16 cellular contexts compared by ENCODE assay signal in genomic region chr12:114612062-114612461, GRCh38.
DNase-seq lines count a peak whose midpoint lies in the region; ATAC-seq and TF ChIP-seq lines count a peak whose summit lies in the region.
"Had no signal": no experiment of that assay in that cellular context is flagged by ENCODE, and none has a peak within 500 bp of the region (broad histone marks: within the 10 kb centered on the region; RNA-seq: fewer than 3 reads in every experiment).

No MANE protein-coding gene starts in this region.

- no peak overlapping the region for H3K27ac ChIP-seq in endodermal cell (ENCODE audit: low read depth, low read length)
- H3K27ac ChIP-seq in liver (ENCODE audit: low read depth in 1 of 2, low read length in 2 of 2), result peak overlapping the region; percentile 56 to 66
- H3K27ac ChIP-seq: BLaER1 had no signal

- DNase-seq in Caco-2, result no peak
- DNase-seq in endodermal cell, result peak; percentile 34
- DNase-seq in type B pancreatic cell (ENCODE audit: extremely low spot score, unreplicated experiment), result no peak
- DNase-seq in NCI-H2171 (lab: John Stamatoyannopoulos, UW), result no peak
- DNase-seq in activated effector memory CD4-positive, alpha-beta T cell treated with Interleukin-2 at 50 U/mL for 16 hours, result no peak
- no peak for DNase-seq in activated T-cell treated with anti-CD3 and anti-CD28 coated beads, Interleukin-2, amount 50 U/mL, for 1 hour
- DNase-seq: CD8-positive, alpha-beta T cell; DMS 273 treated with DMSO at 0.1 percent for 48 hours; DND-41; EL; H9 had no signal

- TF ChIP-seq CTCF in Caco-2 (IDR thresholded peaks at IDR 0.05; ENCODE audit: insufficient read depth in 1 of 2, low read depth in 1 of 2, low read length in 1 of 2, severe bottlenecking in 1 of 2, unreplicated experiment in 1 of 2) (no peak), endodermal cell (conservative IDR thresholded peaks at IDR 0.05) (no peak), liver (IDR thresholded peaks at IDR 0.05; ENCODE audit: low read depth, low read length, missing input control) (no peak), type B pancreatic cell (conservative IDR thresholded peaks at IDR 0.05) (no peak)

- H3K4me3 ChIP-seq in Caco-2 (ENCODE audit: low read depth, low read length) (no peak overlapping the region), endodermal cell (ENCODE audit: low read length) (no peak overlapping the region), liver (ENCODE audit: low read depth in 1 of 3, low read length in 3 of 3) (no peak overlapping the region)
- H3K4me3 ChIP-seq: BLaER1, GM12878, K562 had no signal

- no peaks in the 10 kb centered on the region for H3K9me3 Mint-ChIP-seq in Caco-2 (ENCODE audit: unreplicated experiment)
- H3K9me3 Mint-ChIP-seq in endodermal cell, result peaks cover 9% of the 10 kb centered on the region
- H3K9me3 Mint-ChIP-seq in type B pancreatic cell, result no peaks in the 10 kb centered on the region

- H3K4me1 Mint-ChIP-seq in Caco-2 (ENCODE audit: low read depth, unreplicated experiment) (peaks cover 11% of the 10 kb centered on the region), endodermal cell (peaks cover 10% of the 10 kb centered on the region), type B pancreatic cell (ENCODE audit: unreplicated experiment) (peaks cover 12% of the 10 kb centered on the region)
- H3K4me1 Mint-ChIP-seq: H9 had no signal

- H3K36me3 ChIP-seq in Caco-2 (ENCODE audit: control insufficient read depth, insufficient read depth, low read length) (no peaks in the 10 kb centered on the region), endodermal cell (ENCODE audit: control insufficient read depth, insufficient read depth, low read length) (no peaks in the 10 kb centered on the region), liver (ENCODE audit: control insufficient read depth in 4 of 4, insufficient read depth in 3 of 4, low read depth in 1 of 4, low read length in 3 of 4) (no peaks in the 10 kb centered on the region)
- H3K36me3 ChIP-seq: BLaER1 had no signal

- H3K36me3 Mint-ChIP-seq in Caco-2 (ENCODE audit: insufficient read depth, unreplicated experiment) (no peaks in the 10 kb centered on the region), endodermal cell (ENCODE audit: low read depth) (no peaks in the 10 kb centered on the region), type B pancreatic cell (no peaks in the 10 kb centered on the region)
- H3K36me3 Mint-ChIP-seq: CD8-positive, alpha-beta T cell had no signal

- WGBS in endodermal cell (ENCODE audit: insufficient coverage in 1 of 2, insufficient read length in 1 of 2), 2 experiments, result 89 to 92% methylated on average over 2 to 6 of the region's 6 CpGs
- WGBS in liver, result 83% methylated on average over 6 of the region's 6 CpGs

- no TSS peak for BruUV-seq in Caco-2 (replicated peaks; lab: Mats Ljungman, UMichigan)

- H3K9ac ChIP-seq in endodermal cell (ENCODE audit: extremely low read depth, low read length, poor library complexity, severe bottlenecking) (no peak overlapping the region), liver (ENCODE audit: low read depth in 1 of 2, low read length in 2 of 2) (no peak overlapping the region)
- H3K9ac ChIP-seq: BLaER1 had no signal

- POLR2A ChIA-PET in Caco-2 (lab: Charles Lee), result interaction anchor here (0.9 to 1.1 kb wide), 3 partner anchors 12 to 72 kb away, joined by 3 to 9 read pairs (median 6); partner anchors contain the start of gene TBX3

- peak overlapping the region; percentile 19 for H3K4me3 Mint-ChIP-seq in Caco-2 (ENCODE audit: unreplicated experiment)
- no peak overlapping the region for H3K4me3 Mint-ChIP-seq in endodermal cell
- H3K4me3 Mint-ChIP-seq in type B pancreatic cell, result peak overlapping the region; percentile 28
- H3K4me3 Mint-ChIP-seq: CD8-positive, alpha-beta T cell; H9 had no signal

- CTCF ChIA-PET in Caco-2 (lab: Charles Lee), result interaction anchor here (0.6 to 1.5 kb wide), 12 partner anchors 10 to 935 kb away, joined by 3 to 16 read pairs (median 6); partner anchors contain the start of gene TBX3

- H3K9me3 ChIP-seq in Caco-2 (no peaks in the 10 kb centered on the region), endodermal cell (ENCODE audit: control insufficient read depth, low read length) (peaks cover 4% of the 10 kb centered on the region), liver (ENCODE audit: control insufficient read depth in 4 of 4, low read length in 3 of 4) (no peaks in the 10 kb centered on the region)

- H3K27ac Mint-ChIP-seq in Caco-2 (ENCODE audit: unreplicated experiment) (peak overlapping the region; percentile 27), endodermal cell (peak overlapping the region; percentile 69), type B pancreatic cell (peak overlapping the region; percentile 57)
- H3K27ac Mint-ChIP-seq: CD8-positive, alpha-beta T cell had no signal

- H3K4me1 ChIP-seq in Caco-2, result peaks cover 20% of the 10 kb centered on the region
- H3K4me1 ChIP-seq in endodermal cell (ENCODE audit: control insufficient read depth, insufficient read depth, low read length), result no peaks in the 10 kb centered on the region
- peaks cover 1 to 10% (median 8%) of the 10 kb centered on the region in 4 donors for H3K4me1 ChIP-seq in liver (ENCODE audit: control insufficient read depth in 4 of 4, insufficient read depth in 4 of 4, low read length in 3 of 4)

- TF ChIP-seq RAD21 in liver (IDR thresholded peaks at IDR 0.05), result no peak

- H3K27me3 Mint-ChIP-seq in Caco-2 (ENCODE audit: insufficient read depth, unreplicated experiment) (no peaks in the 10 kb centered on the region), endodermal cell (ENCODE audit: insufficient read depth) (peaks cover 7% of the 10 kb centered on the region), type B pancreatic cell (no peaks in the 10 kb centered on the region)

- H3K27me3 ChIP-seq in Caco-2 (replicated peaks; ENCODE audit: control insufficient read depth, insufficient read depth, low read length) (no peaks in the 10 kb centered on the region), endodermal cell (ENCODE audit: control insufficient read depth, insufficient read depth, low read length, poor library complexity, severe bottlenecking) (no peaks in the 10 kb centered on the region), liver (ENCODE audit: control insufficient read depth in 4 of 4, insufficient read depth in 4 of 4, low read length in 3 of 4) (no peaks in the 10 kb centered on the region)
- H3K27me3 ChIP-seq: BLaER1 had no signal

- ATAC-seq in HG03460 (IDR thresholded peaks at IDR 0.05; ENCODE audit: unreplicated experiment), result no peak
- ATAC-seq: CD8-positive, alpha-beta T cell; K562 had no signal

- intact Hi-C loops in Caco-2 (cut with micrococcal nuclease; ENCODE audit: unreplicated experiment), result no loop called here

TF ChIP-seq in liver, 16 proteins besides CTCF, POLR2A, EP300 and RAD21 (continues in another document):
- TF ChIP-seq HNF4G (IDR thresholded peaks at IDR 0.05), result no peak
- no peak for TF ChIP-seq ZBTB33 (IDR thresholded peaks at IDR 0.05)
- no peak for TF ChIP-seq JUND (IDR thresholded peaks at IDR 0.05)
- TF ChIP-seq FOXA2 (IDR thresholded peaks at IDR 0.05), result no peak
- TF ChIP-seq FOXA1 (IDR thresholded peaks at IDR 0.05), result no peak
- no peak for TF ChIP-seq TAF1 (conservative IDR thresholded peaks at IDR 0.05)
- TF ChIP-seq YY1 (IDR thresholded peaks at IDR 0.05), result no peak
- TF ChIP-seq REST (IDR thresholded peaks at IDR 0.05), result no peak
- no peak for TF ChIP-seq HNF4A (conservative IDR thresholded peaks at IDR 0.05)
- no peak for TF ChIP-seq EGR1 (IDR thresholded peaks at IDR 0.05; ENCODE audit: low read depth in 2 of 2)
- no peak for TF ChIP-seq GABPA (IDR thresholded peaks at IDR 0.05 in 1 of 2, conservative IDR thresholded peaks at IDR 0.05 in 1 of 2)
- no peak for TF ChIP-seq ATF3 (IDR thresholded peaks at IDR 0.05)
- TF ChIP-seq NR2F2 (IDR thresholded peaks at IDR 0.05), result no peak
